In the genomic region with DNA sequence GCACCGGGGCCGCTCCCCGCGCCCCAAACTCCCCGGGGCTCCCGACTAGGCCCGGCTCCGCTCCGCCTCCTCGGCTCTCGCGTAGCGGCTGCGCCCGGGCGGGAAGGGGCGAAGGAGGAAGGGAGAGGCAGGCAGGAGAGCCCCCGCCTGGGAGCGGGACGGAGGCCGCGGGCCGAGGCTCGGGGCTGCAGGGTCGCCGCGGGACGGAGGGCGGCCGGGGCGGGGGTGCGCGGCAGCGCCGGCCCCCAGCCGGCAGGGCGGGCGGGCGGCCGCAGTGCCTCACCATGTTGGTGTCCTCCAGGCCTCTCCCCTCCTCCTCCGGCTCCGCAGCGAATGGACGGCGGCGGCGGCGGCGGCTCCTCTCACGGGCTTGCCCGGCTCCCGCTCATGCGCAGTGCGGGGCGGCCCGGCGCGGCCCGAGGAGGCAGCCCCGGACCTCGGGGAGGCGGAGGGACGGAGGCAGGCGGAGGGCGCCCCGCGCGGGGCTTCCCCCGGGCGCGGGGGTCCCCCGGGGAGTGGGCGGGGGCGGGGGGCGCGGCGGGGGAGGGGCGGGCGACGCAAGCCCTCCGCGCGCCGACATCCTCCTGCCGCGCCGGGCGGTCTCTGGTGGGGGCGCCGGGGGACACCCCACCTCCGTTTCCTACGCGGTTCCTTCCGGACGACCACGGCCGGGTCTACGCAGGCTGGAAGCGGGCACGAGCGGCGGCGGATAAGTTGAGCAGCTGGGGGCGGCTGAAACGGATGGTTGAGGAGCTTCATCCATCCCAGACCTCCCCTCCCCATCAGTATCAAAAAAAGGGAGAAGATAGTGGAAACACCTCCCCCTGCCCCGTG, we compare ENCODE assay signal across 8 cellular contexts. TPM values are rescaled to one million over a fixed set of nuclear protein-coding genes. Genes with fewer than 3 reads are reported as not detected.
DNase-seq lines count a peak whose midpoint lies in the region; ATAC-seq, FAIRE-seq and TF ChIP-seq lines count a peak whose summit lies in the region.

A gene (minus strand): TSS at position 335 of the 834 bp plus-strand sequence. CDS start 49 bp downstream, at position 286.

- H3K27ac ChIP-seq in kidney (ENCODE audit: low read depth in 2 of 2, low read length in 2 of 2): peak within 1 kb of the TSS; percentile 23 to 54

- intact Hi-C loops in kidney (cut with DNase I): no loop called here

- no peaks in the 10 kb centered on the region for H3K9me3 ChIP-seq in kidney (ENCODE audit: control insufficient read depth in 1 of 2, low read length in 2 of 2)

- ATAC-seq in GM18909 (IDR thresholded peaks at IDR 0.05; ENCODE audit: poor library complexity, unreplicated experiment): peak; percentile 92
- ATAC-seq in HG03139 (IDR thresholded peaks at IDR 0.05; ENCODE audit: unreplicated experiment): peak; percentile 87

- DNase-seq in AG09309 (ENCODE audit: low read depth): no peak
- peak; percentile 79 for DNase-seq in NCI-H345 treated with DMSO at 0.1 percent for 48 hours (lab: John Stamatoyannopoulos, UW; ENCODE audit: unreplicated experiment)
- DNase-seq in activated CD4-positive, CD25-positive, alpha-beta regulatory T cell treated with anti-CD3 and anti-CD28 coated beads, Interleukin-2, amount 50 U/mL, for 72 hours: peak; percentile 92
- DNase-seq in cerebellar cortex (ENCODE audit: low spot score): peak; percentile 82
- DNase-seq in kidney: peak; percentile 97
- peak; percentile 79 to 86 for DNase-seq in stimulated activated CD4-positive, alpha-beta T cell treated with anti-CD3 and anti-CD28 coated beads, Interleukin-15, amount 100 ng/mL, for 1 hour (ENCODE audit: low read depth in 1 of 2, low spot score in 1 of 2)

- no peak for FAIRE-seq in kidney (lab: Jason Lieb, UNC)

- TF ChIP-seq CTCF in AG09309 (IDR thresholded peaks at IDR 0.05; ENCODE audit: control insufficient read depth, insufficient read depth, low read depth, low read length, missing control alignments) (no peak), kidney (IDR thresholded peaks at IDR 0.05; ENCODE audit: borderline replicate concordance, extremely low read depth, insufficient read depth) (no peak)

- peaks cover 4 to 14% of the 10 kb centered on the region in 2 donors for H3K4me1 ChIP-seq in kidney (ENCODE audit: control insufficient read depth in 1 of 2, insufficient read depth in 1 of 2, low read depth in 1 of 2, low read length in 2 of 2)

- H3K4me3 ChIP-seq in AG09309 (ENCODE audit: control insufficient read depth, low read depth, low read length) (peak within 1 kb of the TSS; percentile 84), kidney (ENCODE audit: low read length in 2 of 2) (peak within 1 kb of the TSS; percentile 67 to 89)

- peak within 1 kb of the TSS; percentile 57 to 79 for H3K9ac ChIP-seq in kidney (ENCODE audit: low read length in 2 of 2)

- H3K36me3 ChIP-seq in kidney (ENCODE audit: control insufficient read depth in 1 of 2, insufficient read depth in 2 of 2, low read length in 2 of 2): no peaks in the 10 kb centered on the region

RNA-seq across cellular contexts. Expression of the gene that starts here (rescaled TPM):
- 47.9 TPM for total RNA-seq in kidney
- 14.2 TPM for polyA plus RNA-seq in kidney (ENCODE audit: insufficient read depth, low read depth, low replicate concordance)
